Comparison of ENCODE assay signal across 13 cellular contexts in the genomic region with DNA sequence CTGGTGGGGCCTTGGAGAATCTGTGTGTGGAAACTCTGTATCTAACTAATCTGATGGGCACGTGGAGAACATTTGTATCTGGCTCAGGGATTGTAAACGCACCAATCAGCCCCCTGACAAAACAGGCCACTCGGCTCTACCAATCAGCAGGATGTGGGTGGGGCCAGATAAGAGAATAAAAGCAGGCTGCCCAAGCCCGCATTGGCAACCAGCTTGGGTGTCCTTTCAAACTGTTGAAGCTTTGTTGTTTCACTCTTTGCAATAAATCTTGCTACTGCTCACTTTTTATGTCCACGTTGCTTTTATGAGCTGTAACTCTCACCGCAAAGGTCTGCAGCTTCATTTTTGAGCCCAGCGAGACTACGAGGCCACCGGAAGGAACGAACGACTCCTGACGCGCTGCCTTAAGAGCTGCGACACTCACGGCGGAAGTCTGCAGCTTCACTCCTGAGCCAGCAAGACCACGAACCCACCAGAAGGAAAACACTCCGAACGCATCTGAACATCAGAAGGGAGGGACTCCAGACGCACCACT. TPM values are rescaled to one million over a fixed set of nuclear protein-coding genes. Genes with fewer than 3 reads are reported as not detected.
A peak's percentile ranks its signal among the peaks of the same experiment; 100 is the strongest.
DNase-seq lines count a peak whose midpoint lies in the region; ATAC-seq and TF ChIP-seq lines count a peak whose summit lies in the region.
"Not testable (repeated sequence)": the region's sequence is repeated elsewhere in the genome, so short reads cannot be mapped to it uniquely, and the experiment has no call there.
"Had no signal": no experiment of that assay in that cellular context is flagged by ENCODE, and none has a peak within 500 bp of the region (broad histone marks: within the 10 kb centered on the region; RNA-seq: fewer than 3 reads in every experiment).

No MANE protein-coding gene starts in this region.

- H3K4me3 ChIP-seq in BLaER1 treated with 17β-estradiol and CSF1 and Interleukin-3, amounts not matched to agents 10 nM and 100 nM; endodermal cell (ENCODE audit: low read length): not testable (repeated sequence)

- not testable (repeated sequence) for H3K9me3 Mint-ChIP-seq in IgD-negative memory B cell; activated CD4-positive, alpha-beta T cell treated with anti-CD3 and anti-CD28 coated beads for 36 hours (ENCODE audit: low read depth); activated naive CD4-positive, alpha-beta T cell treated with anti-CD3 and anti-CD28 coated beads for 36 hours; nephron progenitor cell
- peaks cover 16% of the 10 kb centered on the region for H3K9me3 Mint-ChIP-seq in endodermal cell

- H3K27me3 Mint-ChIP-seq in IgD-negative memory B cell; activated CD4-positive, alpha-beta T cell treated with anti-CD3 and anti-CD28 coated beads for 36 hours; activated naive CD4-positive, alpha-beta T cell treated with anti-CD3 and anti-CD28 coated beads for 36 hours (ENCODE audit: low read depth); endodermal cell (ENCODE audit: insufficient read depth); nephron progenitor cell (ENCODE audit: low read depth, poor library complexity): not testable (repeated sequence)

- H4K20me1 ChIP-seq in BLaER1 treated with 17β-estradiol and CSF1 and Interleukin-3, amounts not matched to agents 10 nM and 100 nM: not testable (repeated sequence)

- not testable (repeated sequence) for H3K27ac Mint-ChIP-seq in IgD-negative memory B cell
- peak overlapping the region; percentile 78 for H3K27ac Mint-ChIP-seq in activated CD4-positive, alpha-beta T cell treated with anti-CD3 and anti-CD28 coated beads for 36 hours
- H3K27ac Mint-ChIP-seq in activated naive CD4-positive, alpha-beta T cell treated with anti-CD3 and anti-CD28 coated beads for 36 hours: peak overlapping the region; percentile 51
- H3K27ac Mint-ChIP-seq in endodermal cell (peak overlapping the region; percentile 81), nephron progenitor cell (peak overlapping the region; percentile 89)

- intact Hi-C loops in activated CD4-positive, alpha-beta T cell treated with anti-CD3 and anti-CD28 coated beads for 36 hours (cut with DNase I, micrococcal nuclease): loop anchor here (5.0 kb wide), 3 partner anchors 54 to 219 kb away; partner anchors contain the start of gene NECAP1 (in 1 of the 2)
- intact Hi-C loops in activated naive CD4-positive, alpha-beta T cell treated with anti-CD3 and anti-CD28 coated beads for 36 hours (cut with micrococcal nuclease): not testable (repeated sequence)

- peak overlapping the region in 10 of 11 experiments; percentile 2 to 79 (median 70); a peak in 15 of 22 replicates for H3K4me2 ChIP-seq in BLaER1 treated with 17β-estradiol and CSF1 and Interleukin-3, amounts not matched to agents 10 nM and 100 nM

- peaks cover 27 to 75% (median 55%) of the 10 kb centered on the region in 10 experiments for H3K4me1 ChIP-seq in BLaER1 treated with 17β-estradiol and CSF1 and Interleukin-3, amounts not matched to agents 10 nM and 100 nM
- not testable (repeated sequence) for H3K4me1 ChIP-seq in endodermal cell (ENCODE audit: control insufficient read depth, insufficient read depth, low read length)

- H3K36me3 ChIP-seq in BLaER1 treated with 17β-estradiol and CSF1 and Interleukin-3, amounts not matched to agents 10 nM and 100 nM; endodermal cell (ENCODE audit: control insufficient read depth, insufficient read depth, low read length): not testable (repeated sequence)

- peak; percentile 34 for DNase-seq in activated CD4-positive, alpha-beta T cell treated with anti-CD3 and anti-CD28 coated beads for 36 hours
- DNase-seq in activated CD8-positive, alpha-beta memory T cell treated with anti-CD3 and anti-CD28 coated beads, Interleukin-2, amount 50 U/mL, for 4 hours: peak; percentile 21
- peak; percentile 9 for DNase-seq in activated naive CD4-positive, alpha-beta T cell treated with anti-CD3 and anti-CD28 coated beads for 36 hours
- DNase-seq in endodermal cell: peak; percentile 67
- not testable (repeated sequence) for DNase-seq in nephron progenitor cell
- DNase-seq in stimulated activated naive CD4-positive, alpha-beta T cell (lab: John Stamatoyannopoulos, UW): peak; percentile 6 to 52 (median 22)

- POLR2A ChIA-PET in activated CD4-positive, alpha-beta T cell treated with anti-CD3 and anti-CD28 coated beads for 36 hours (lab: Charles Lee): interaction anchor here (0.5 kb wide), 1 partner anchor 14 kb away, joined by 3 read pairs; no protein-coding TSS in a partner anchor

- CTCF ChIA-PET in activated CD4-positive, alpha-beta T cell treated with anti-CD3 and anti-CD28 coated beads for 36 hours (lab: Charles Lee): interaction anchor here (0.6 to 1.9 kb wide), 8 partner anchors 28 to 1402 kb away, joined by 3 to 7 read pairs (median 4); no protein-coding TSS in a partner anchor
- CTCF ChIA-PET in activated naive CD4-positive, alpha-beta T cell treated with anti-CD3 and anti-CD28 coated beads for 36 hours (lab: Charles Lee): interaction anchor here (0.6 to 6.4 kb wide), 10 partner anchors 8 to 216 kb away, joined by 3 to 50 read pairs (median 4); no protein-coding TSS in a partner anchor

- H3K27ac ChIP-seq in BLaER1 treated with 17β-estradiol and CSF1 and Interleukin-3, amounts not matched to agents 10 nM and 100 nM: peak overlapping the region in 4 of 11 experiments; percentile 55 to 66 (median 58); a peak in 2 of 22 replicates
- not testable (repeated sequence) for H3K27ac ChIP-seq in endodermal cell (ENCODE audit: low read depth, low read length)

- H3K27me3 ChIP-seq in BLaER1 treated with 17β-estradiol and CSF1 and Interleukin-3, amounts not matched to agents 10 nM and 100 nM; endodermal cell (ENCODE audit: control insufficient read depth, insufficient read depth, low read length, poor library complexity, severe bottlenecking): not testable (repeated sequence)

- H3K36me3 Mint-ChIP-seq in IgD-negative memory B cell; activated CD4-positive, alpha-beta T cell treated with anti-CD3 and anti-CD28 coated beads for 36 hours (ENCODE audit: low read depth); activated naive CD4-positive, alpha-beta T cell treated with anti-CD3 and anti-CD28 coated beads for 36 hours (ENCODE audit: low read depth); endodermal cell (ENCODE audit: low read depth); nephron progenitor cell (ENCODE audit: low read depth): not testable (repeated sequence)

- H3K9me3 ChIP-seq in BLaER1 treated with 17β-estradiol and CSF1 and Interleukin-3, amounts not matched to agents 10 nM and 100 nM (replicated peaks in 1 of 11); endodermal cell (ENCODE audit: control insufficient read depth, low read length): not testable (repeated sequence)

- TF ChIP-seq CTCF in endodermal cell (conservative IDR thresholded peaks at IDR 0.05); nephron progenitor cell (IDR thresholded peaks at IDR 0.05): not testable (repeated sequence)

- not testable (repeated sequence) for H3K4me1 Mint-ChIP-seq in IgD-negative memory B cell
- H3K4me1 Mint-ChIP-seq in activated CD4-positive, alpha-beta T cell treated with anti-CD3 and anti-CD28 coated beads for 36 hours: peaks cover 16% of the 10 kb centered on the region
- H3K4me1 Mint-ChIP-seq in activated naive CD4-positive, alpha-beta T cell treated with anti-CD3 and anti-CD28 coated beads for 36 hours (ENCODE audit: low read depth): peaks cover 11% of the 10 kb centered on the region
- H3K4me1 Mint-ChIP-seq in endodermal cell (peaks cover 47% of the 10 kb centered on the region), nephron progenitor cell (peaks cover 46% of the 10 kb centered on the region)

- H3K9ac ChIP-seq in BLaER1 treated with 17β-estradiol and CSF1 and Interleukin-3, amounts not matched to agents 10 nM and 100 nM; endodermal cell (ENCODE audit: extremely low read depth, low read length, poor library complexity, severe bottlenecking): not testable (repeated sequence)

- not testable (repeated sequence) for ATAC-seq in activated CD4-positive, alpha-beta T cell treated with anti-CD3 and anti-CD28 coated beads for 36 hours

- peak overlapping the region; percentile 13 to 82 (median 44) for H3K4me3 Mint-ChIP-seq in IgD-negative memory B cell
- H3K4me3 Mint-ChIP-seq in activated CD4-positive, alpha-beta T cell treated with anti-CD3 and anti-CD28 coated beads for 36 hours: peak overlapping the region; percentile 29
- peak overlapping the region; percentile 48 for H3K4me3 Mint-ChIP-seq in activated naive CD4-positive, alpha-beta T cell treated with anti-CD3 and anti-CD28 coated beads for 36 hours
- not testable (repeated sequence) for H3K4me3 Mint-ChIP-seq in endodermal cell, nephron progenitor cell

- 90 to 91% methylated on average over 19 to 20 of the region's 20 CpGs for WGBS in endodermal cell (ENCODE audit: insufficient coverage in 1 of 2, insufficient read length in 1 of 2), 2 experiments

RNA-seq across cellular contexts. Expression of gene SLC2A14, which starts 9.8 kb away (rescaled TPM):
- polyA plus RNA-seq in IgD-negative memory B cell: not detected
- total RNA-seq in activated CD4-positive, alpha-beta T cell treated with anti-CD3 and anti-CD28 coated beads for 36 hours: under 1 TPM; 0.19 to 0.25 TPM
- total RNA-seq in activated naive CD4-positive, alpha-beta T cell treated with anti-CD3 and anti-CD28 coated beads for 36 hours: 1 to 10 TPM; 8.8 to 9.8 TPM
- 10 to 100 TPM; 35.9 to 70.9 TPM for total RNA-seq in endodermal cell
- 0.50 TPM for polyA plus RNA-seq in endodermal cell (2013, experiment 1 of 2)
- polyA plus RNA-seq in endodermal cell (2013, experiment 2 of 2): 0.54 TPM
- total RNA-seq: A172, ascending aorta, Daoy had no signal
- polyA plus RNA-seq: heart left ventricle, right cardiac atrium had no signal

Comparison
In these comparisons a context has a peak if more than half of its experiments do, and no peak if none do; other contexts are left out.
1. RNA of gene SLC2A14, which starts 9.8 kb away (total RNA-seq): 35.9 to 70.9 TPM in endodermal cell and 8.8 to 9.8 TPM in activated naive CD4-positive, alpha-beta T cell treated with anti-CD3 and anti-CD28 coated beads for 36 hours; 0.19 to 0.25 TPM in activated CD4-positive, alpha-beta T cell treated with anti-CD3 and anti-CD28 coated beads for 36 hours; every median in the first group is over 4 times any median in the second.